8 cellular contexts compared by ENCODE assay signal in the genomic region with DNA sequence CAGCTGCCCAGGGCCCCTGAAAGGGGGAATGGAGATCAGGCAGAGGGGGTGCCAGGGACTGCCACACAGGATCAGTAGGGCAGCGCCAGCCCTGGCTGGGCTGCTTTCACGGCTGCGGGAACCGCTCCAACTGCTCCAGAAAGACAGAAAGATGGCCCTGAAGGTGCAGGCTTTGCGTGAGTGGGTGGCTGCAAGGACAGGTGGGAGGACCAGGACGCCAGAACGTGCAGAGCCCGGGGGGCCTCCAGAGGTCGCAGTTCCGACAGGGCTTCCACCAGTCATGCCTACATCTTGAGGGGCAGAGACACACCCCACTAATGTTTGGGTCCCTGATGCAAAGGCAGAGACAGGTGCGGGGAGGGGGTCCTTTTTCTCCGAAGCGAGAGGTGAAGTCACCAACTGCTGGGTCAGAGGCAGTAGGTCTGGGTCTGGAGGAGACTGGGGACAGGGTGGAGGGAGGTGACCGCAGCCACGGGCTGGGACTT. TPM values are rescaled to one million over a fixed set of nuclear protein-coding genes. Genes with fewer than 3 reads are reported as not detected.
DNase-seq lines count a peak whose midpoint lies in the region; ATAC-seq and TF ChIP-seq lines count a peak whose summit lies in the region.

No MANE protein-coding gene starts in this region.

- peaks cover 17% of the 10 kb centered on the region for H3K4me1 ChIP-seq in Caco-2
- H3K4me1 ChIP-seq in stomach smooth muscle (ENCODE audit: control insufficient read depth, insufficient read depth, low read length): peaks cover 55% of the 10 kb centered on the region

- CTCF ChIA-PET in Caco-2 (lab: Charles Lee): interaction anchor here (0.6 to 2.1 kb wide), 2 partner anchors 11 to 20 kb away, joined by 8 read pairs; no protein-coding TSS in a partner anchor

- no peaks in the 10 kb centered on the region for H3K9me3 Mint-ChIP-seq in Caco-2 (ENCODE audit: unreplicated experiment)
- H3K9me3 Mint-ChIP-seq in activated T-helper 1 cell treated with anti-CD3 and anti-CD28 coated beads, Interleukin-12 subunit alpha, Interleukin-12 subunit beta, Interleukin-2, Interleukin-4 antibody, amounts not matched to agents 30 ng/mL and 10 ng/mL and 1 ng/mL, durations not matched to agents 14 hours and 24 hours and 36 hours: no peaks in the 10 kb centered on the region

- TSS peak; percentile 74 for BruUV-seq in Caco-2 (replicated peaks; lab: Mats Ljungman, UMichigan)

- H3K36me3 Mint-ChIP-seq in Caco-2 (ENCODE audit: insufficient read depth, unreplicated experiment): peaks cover 46% of the 10 kb centered on the region
- H3K36me3 Mint-ChIP-seq in activated T-helper 1 cell treated with anti-CD3 and anti-CD28 coated beads, Interleukin-12 subunit alpha, Interleukin-12 subunit beta, Interleukin-2, Interleukin-4 antibody, amounts not matched to agents 30 ng/mL and 10 ng/mL and 1 ng/mL, durations not matched to agents 14 hours and 24 hours and 36 hours (ENCODE audit: low read depth): peaks cover 7% of the 10 kb centered on the region

- H3K27ac ChIP-seq in stomach smooth muscle (ENCODE audit: low read length): peak overlapping the region; percentile 91

- intact Hi-C loops in Caco-2 (cut with micrococcal nuclease; ENCODE audit: unreplicated experiment): no loop called here
- intact Hi-C loops in activated T-helper 1 cell treated with anti-CD3 and anti-CD28 coated beads, Interleukin-12 subunit alpha, Interleukin-12 subunit beta, Interleukin-2, Interleukin-4 antibody, amounts not matched to agents 30 ng/mL and 10 ng/mL and 1 ng/mL, durations not matched to agents 14 hours and 24 hours and 36 hours (cut with micrococcal nuclease): loop anchor here (2.0 to 10.0 kb wide), 3 partner anchors 24 to 392 kb away; partner anchors contain the start of gene TBC1D24

- H3K36me3 ChIP-seq in Caco-2 (ENCODE audit: control insufficient read depth, insufficient read depth, low read length): peaks cover 3% of the 10 kb centered on the region
- H3K36me3 ChIP-seq in stomach smooth muscle (ENCODE audit: control insufficient read depth in 2 of 2, insufficient read depth in 2 of 2, low read length in 2 of 2): no peaks in the 10 kb centered on the region

- peak overlapping the region; percentile 86 for H3K4me3 Mint-ChIP-seq in Caco-2 (ENCODE audit: unreplicated experiment)
- peak overlapping the region; percentile 80 for H3K4me3 Mint-ChIP-seq in activated T-helper 1 cell treated with anti-CD3 and anti-CD28 coated beads, Interleukin-12 subunit alpha, Interleukin-12 subunit beta, Interleukin-2, Interleukin-4 antibody, amounts not matched to agents 30 ng/mL and 10 ng/mL and 1 ng/mL, durations not matched to agents 14 hours and 24 hours and 36 hours

- H3K9me3 ChIP-seq in Caco-2: no peaks in the 10 kb centered on the region
- H3K9me3 ChIP-seq in iPS-18c (ENCODE audit: control insufficient read depth, insufficient read depth, low read length): no peaks in the 10 kb centered on the region
- H3K9me3 ChIP-seq in stomach smooth muscle (ENCODE audit: control insufficient read depth in 2 of 2, low read length in 2 of 2): no peaks in the 10 kb centered on the region

- peak overlapping the region; percentile 69 to 92 for H3K9ac ChIP-seq in stomach smooth muscle (ENCODE audit: low read length in 2 of 2)

- TF ChIP-seq CTCF in Caco-2 (IDR thresholded peaks at IDR 0.05; ENCODE audit: insufficient read depth in 1 of 2, low read depth in 1 of 2, low read length in 1 of 2, severe bottlenecking in 1 of 2, unreplicated experiment in 1 of 2): peak; percentile 16 to 36

- H3K4me3 ChIP-seq in Caco-2 (ENCODE audit: low read depth, low read length) (peak overlapping the region; percentile 38), iPS-18c (ENCODE audit: insufficient read depth, low read depth, low read length) (peak overlapping the region; percentile 81), stomach smooth muscle (ENCODE audit: low read length in 2 of 2) (peak overlapping the region; percentile 62 to 92)

- H3K27ac Mint-ChIP-seq in Caco-2 (ENCODE audit: unreplicated experiment): peak overlapping the region; percentile 74
- H3K27ac Mint-ChIP-seq in activated T-helper 1 cell treated with anti-CD3 and anti-CD28 coated beads, Interleukin-12 subunit alpha, Interleukin-12 subunit beta, Interleukin-2, Interleukin-4 antibody, amounts not matched to agents 30 ng/mL and 10 ng/mL and 1 ng/mL, durations not matched to agents 14 hours and 24 hours and 36 hours: peak overlapping the region; percentile 85

- no peaks in the 10 kb centered on the region for H3K27me3 ChIP-seq in Caco-2 (replicated peaks; ENCODE audit: control insufficient read depth, insufficient read depth, low read length)
- no peaks in the 10 kb centered on the region for H3K27me3 ChIP-seq in stomach smooth muscle (ENCODE audit: control insufficient read depth in 1 of 2, insufficient read depth in 2 of 2, low read length in 2 of 2)

- H3K27me3 Mint-ChIP-seq in Caco-2 (ENCODE audit: insufficient read depth, unreplicated experiment): no peaks in the 10 kb centered on the region
- H3K27me3 Mint-ChIP-seq in activated T-helper 1 cell treated with anti-CD3 and anti-CD28 coated beads, Interleukin-12 subunit alpha, Interleukin-12 subunit beta, Interleukin-2, Interleukin-4 antibody, amounts not matched to agents 30 ng/mL and 10 ng/mL and 1 ng/mL, durations not matched to agents 14 hours and 24 hours and 36 hours (ENCODE audit: insufficient read depth): peaks cover 6% of the 10 kb centered on the region

- ATAC-seq in HG02973 (IDR thresholded peaks at IDR 0.05; ENCODE audit: unreplicated experiment): peak; percentile 3
- no peak for ATAC-seq in HG03457 (IDR thresholded peaks at IDR 0.05; ENCODE audit: unreplicated experiment)

- POLR2A ChIA-PET in Caco-2 (lab: Charles Lee): interaction anchor here (0.5 kb wide), 1 partner anchor 36 kb away, joined by 4 read pairs; no protein-coding TSS in a partner anchor

- DNase-seq in Caco-2: peak in 1 of 2 experiments; percentile 54
- no peak for DNase-seq in activated T-helper 1 cell treated with anti-CD3 and anti-CD28 coated beads, Interleukin-12 subunit alpha, Interleukin-12 subunit beta, Interleukin-2, Interleukin-4 antibody, amounts not matched to agents 30 ng/mL and 10 ng/mL and 1 ng/mL, durations not matched to agents 14 hours and 24 hours and 36 hours (ENCODE audit: low spot score)
- DNase-seq in Ammon's horn (ENCODE audit: low spot score): no peak
- no peak for DNase-seq in OCI-M1 (lab: John Stamatoyannopoulos, UW)

- peaks cover 27% of the 10 kb centered on the region for H3K4me1 Mint-ChIP-seq in Caco-2 (ENCODE audit: low read depth, unreplicated experiment)
- H3K4me1 Mint-ChIP-seq in activated T-helper 1 cell treated with anti-CD3 and anti-CD28 coated beads, Interleukin-12 subunit alpha, Interleukin-12 subunit beta, Interleukin-2, Interleukin-4 antibody, amounts not matched to agents 30 ng/mL and 10 ng/mL and 1 ng/mL, durations not matched to agents 14 hours and 24 hours and 36 hours (ENCODE audit: low read depth): peaks cover 38% of the 10 kb centered on the region

RNA-seq across cellular contexts. Expression of gene ATP6V0C, which starts 0.8 kb away (rescaled TPM):
- total RNA-seq in Caco-2 (2022): 200 and 204 TPM in 2 replicates
- total RNA-seq in activated T-helper 1 cell treated with anti-CD3 and anti-CD28 coated beads, Interleukin-12 subunit alpha, Interleukin-12 subunit beta, Interleukin-2, Interleukin-4 antibody, amounts not matched to agents 30 ng/mL and 10 ng/mL and 1 ng/mL, durations not matched to agents 14 hours and 24 hours and 36 hours: 117 and 119 TPM in 2 replicates

RNA-seq across cellular contexts. Expression of gene AMDHD2, which starts 7.2 kb away (rescaled TPM):
- total RNA-seq in Caco-2 (2022): 62.3 and 67.2 TPM in 2 replicates
- 32.4 and 38.3 TPM in 2 replicates for total RNA-seq in activated T-helper 1 cell treated with anti-CD3 and anti-CD28 coated beads, Interleukin-12 subunit alpha, Interleukin-12 subunit beta, Interleukin-2, Interleukin-4 antibody, amounts not matched to agents 30 ng/mL and 10 ng/mL and 1 ng/mL, durations not matched to agents 14 hours and 24 hours and 36 hours

RNA-seq across cellular contexts. Expression of gene CEMP1, which starts 18.2 kb away (rescaled TPM):
- total RNA-seq in Caco-2 (2022): 0.63 and 0.68 TPM in 2 replicates
- 0.23 and 0.49 TPM in 2 replicates for total RNA-seq in activated T-helper 1 cell treated with anti-CD3 and anti-CD28 coated beads, Interleukin-12 subunit alpha, Interleukin-12 subunit beta, Interleukin-2, Interleukin-4 antibody, amounts not matched to agents 30 ng/mL and 10 ng/mL and 1 ng/mL, durations not matched to agents 14 hours and 24 hours and 36 hours

RNA-seq across cellular contexts. Expression of gene PDPK1, which starts 24.9 kb away (rescaled TPM):
- 60.5 and 69.8 TPM in 2 replicates for total RNA-seq in Caco-2 (2022)
- total RNA-seq in activated T-helper 1 cell treated with anti-CD3 and anti-CD28 coated beads, Interleukin-12 subunit alpha, Interleukin-12 subunit beta, Interleukin-2, Interleukin-4 antibody, amounts not matched to agents 30 ng/mL and 10 ng/mL and 1 ng/mL, durations not matched to agents 14 hours and 24 hours and 36 hours: 50.8 and 60.2 TPM in 2 replicates

RNA-seq across cellular contexts. Expression of gene TBC1D24, which starts 38.0 kb away (rescaled TPM):
- total RNA-seq in Caco-2 (2022): 20.8 and 22.6 TPM in 2 replicates
- total RNA-seq in activated T-helper 1 cell treated with anti-CD3 and anti-CD28 coated beads, Interleukin-12 subunit alpha, Interleukin-12 subunit beta, Interleukin-2, Interleukin-4 antibody, amounts not matched to agents 30 ng/mL and 10 ng/mL and 1 ng/mL, durations not matched to agents 14 hours and 24 hours and 36 hours: 19.6 and 24.6 TPM in 2 replicates
